Comparison of ENCODE assay signal across 8 cellular contexts in genomic region chr7:27605689-27606269, GRCh38. TPM values are rescaled to one million over a fixed set of nuclear protein-coding genes. Genes with fewer than 3 reads are reported as not detected.
A peak's percentile ranks its signal among the peaks of the same experiment; 100 is the strongest.
DNase-seq lines count a peak whose midpoint lies in the region; ATAC-seq, FAIRE-seq and TF ChIP-seq lines count a peak whose summit lies in the region.

No MANE protein-coding gene starts in this region.

- no peak overlapping the region for H2AK5ac ChIP-seq in mesenchymal stem cell (ENCODE audit: low read length, severe bottlenecking)

- no peak overlapping the region for H2BK5ac ChIP-seq in mesenchymal stem cell (ENCODE audit: low read depth, low read length, poor library complexity, severe bottlenecking)

- no CpG with 5 or more reads among the region's 2 CpGs for WGBS in mesenchymal stem cell

- H4K20me1 ChIP-seq in KMS-11 (ENCODE audit: insufficient read depth) (no peaks in the 10 kb centered on the region), astrocyte (ENCODE audit: insufficient read depth, low read length) (no peaks in the 10 kb centered on the region)

- no peak for FAIRE-seq in astrocyte (lab: Jason Lieb, UNC)

- H3K27ac Mint-ChIP-seq in astrocyte (ENCODE audit: unreplicated experiment) = peak overlapping the region; percentile 83

- H3K79me1 ChIP-seq in mesenchymal stem cell (replicated peaks; ENCODE audit: low read length, poor library complexity, severe bottlenecking) = peaks cover 2% of the 10 kb centered on the region

- ATAC-seq in GM18861 (IDR thresholded peaks at IDR 0.05; ENCODE audit: unreplicated experiment) = no peak
- no peak for ATAC-seq in HG03135 (IDR thresholded peaks at IDR 0.05; ENCODE audit: unreplicated experiment)
- ATAC-seq in HG03571 (IDR thresholded peaks at IDR 0.05; ENCODE audit: unreplicated experiment) = no peak

- no peaks in the 10 kb centered on the region for H3K4me1 ChIP-seq in KMS-11 (ENCODE audit: low read depth, poor library complexity, severe bottlenecking)
- peaks cover 21% of the 10 kb centered on the region for H3K4me1 ChIP-seq in astrocyte (ENCODE audit: insufficient read depth, low read length)
- peaks cover 2% of the 10 kb centered on the region for H3K4me1 ChIP-seq in mesenchymal stem cell (ENCODE audit: control insufficient read depth, insufficient read depth, low read depth, low read length)

- peak overlapping the region; percentile 11 for H3K4me3 Mint-ChIP-seq in astrocyte (ENCODE audit: unreplicated experiment)

- H3K4ac ChIP-seq in mesenchymal stem cell (ENCODE audit: low read depth in 1 of 2, low read length in 2 of 2) = no peak overlapping the region

- H3K27ac ChIP-seq in KMS-11 = no peak overlapping the region
- peak overlapping the region; percentile 63 for H3K27ac ChIP-seq in astrocyte (ENCODE audit: low read depth, low read length)
- H3K27ac ChIP-seq in mesenchymal stem cell (ENCODE audit: low read length, poor library complexity, severe bottlenecking) = peak overlapping the region; percentile 53

- no peak overlapping the region for H4K8ac ChIP-seq in mesenchymal stem cell (ENCODE audit: low read length)

- H2BK120ac ChIP-seq in mesenchymal stem cell (ENCODE audit: low read depth, low read length) = no peak overlapping the region

- H3K27me3 ChIP-seq in KMS-11 (ENCODE audit: insufficient read depth, low read depth) = no peaks in the 10 kb centered on the region
- no peaks in the 10 kb centered on the region for H3K27me3 ChIP-seq in astrocyte (ENCODE audit: insufficient read depth, low read length)
- H3K27me3 ChIP-seq in mesenchymal stem cell (ENCODE audit: control insufficient read depth in 1 of 2, insufficient read depth in 1 of 2, low read length in 2 of 2) = no peaks in the 10 kb centered on the region

- no peak overlapping the region for H3K14ac ChIP-seq in mesenchymal stem cell (ENCODE audit: low read length in 2 of 2)

- DNase-seq in DMS 273 (lab: John Stamatoyannopoulos, UW; ENCODE audit: unreplicated experiment) (peak; percentile 62), astrocyte (ENCODE audit: low read depth) (peak; percentile 15), mesenchymal stem cell (peak; percentile 32), NCI-H128 (lab: John Stamatoyannopoulos, UW; ENCODE audit: unreplicated experiment) (no peak)

- H3K9me3 Mint-ChIP-seq in astrocyte (ENCODE audit: unreplicated experiment) = no peaks in the 10 kb centered on the region

- no peak overlapping the region for H2BK15ac ChIP-seq in mesenchymal stem cell (ENCODE audit: low read depth, poor library complexity, severe bottlenecking)

- H3K4me1 Mint-ChIP-seq in astrocyte (ENCODE audit: low read depth, unreplicated experiment) = peaks cover 40% of the 10 kb centered on the region

- H3K79me2 ChIP-seq in KMS-11 (ENCODE audit: insufficient read depth, low read depth) (no peaks in the 10 kb centered on the region), astrocyte (ENCODE audit: insufficient read depth, low read length) (no peaks in the 10 kb centered on the region)

- no peaks in the 10 kb centered on the region for H3K9me3 ChIP-seq in astrocyte (ENCODE audit: insufficient read depth, low read depth, low read length)
- no peaks in the 10 kb centered on the region for H3K9me3 ChIP-seq in mesenchymal stem cell (ENCODE audit: control insufficient read depth, low read length)

- H3K4me2 ChIP-seq in KMS-11 = no peak overlapping the region
- H3K4me2 ChIP-seq in astrocyte (ENCODE audit: low read length) = peak overlapping the region; percentile 76
- H3K4me2 ChIP-seq in mesenchymal stem cell (ENCODE audit: low read length, poor library complexity, severe bottlenecking) = peak overlapping the region; percentile 34

- H3K9ac ChIP-seq in KMS-11 = no peak overlapping the region
- H3K9ac ChIP-seq in astrocyte (ENCODE audit: low read length) = peak overlapping the region; percentile 35
- peak overlapping the region; percentile 49 for H3K9ac ChIP-seq in mesenchymal stem cell (ENCODE audit: low read length)

- H3K36me3 Mint-ChIP-seq in astrocyte (ENCODE audit: low read depth, unreplicated experiment) = no peaks in the 10 kb centered on the region

- H3K23ac ChIP-seq in mesenchymal stem cell (ENCODE audit: low read length in 2 of 2) = no peak overlapping the region

- H3K4me3 ChIP-seq in KMS-11 (IDR thresholded peaks at IDR 0.05; ENCODE audit: insufficient read depth, low read depth, low read length) = no peak overlapping the region
- H3K4me3 ChIP-seq in astrocyte (ENCODE audit: insufficient read depth, low read depth, low read length) = peak overlapping the region; percentile 18
- H3K4me3 ChIP-seq in mesenchymal stem cell (ENCODE audit: insufficient read depth in 1 of 2, low read depth in 1 of 2, low read length in 2 of 2) = no peak overlapping the region

- H3K18ac ChIP-seq in mesenchymal stem cell (ENCODE audit: low read depth in 1 of 2, low read length in 2 of 2) = no peak overlapping the region

- H2AFZ ChIP-seq in KMS-11 (ENCODE audit: low read depth) (no peak overlapping the region), astrocyte (ENCODE audit: low read depth, low read length) (no peak overlapping the region), mesenchymal stem cell (ENCODE audit: low read depth, low read length) (no peak overlapping the region)

- peak; percentile 53; the same call in 1 of the 2 replicates for TF ChIP-seq CTCF in KMS-11 (conservative IDR thresholded peaks at IDR 0.05; ENCODE audit: low read depth, low read length)
- TF ChIP-seq CTCF in astrocyte (IDR thresholded peaks at IDR 0.05; ENCODE audit: insufficient read depth, low read depth, low read length) = peak; percentile 57

- no peaks in the 10 kb centered on the region for H3K36me3 ChIP-seq in KMS-11 (ENCODE audit: insufficient read depth)
- no peaks in the 10 kb centered on the region for H3K36me3 ChIP-seq in astrocyte (ENCODE audit: insufficient read depth, low read length)
- no peaks in the 10 kb centered on the region for H3K36me3 ChIP-seq in mesenchymal stem cell (ENCODE audit: control insufficient read depth in 1 of 2, insufficient read depth in 2 of 2, low read depth in 1 of 2, low read length in 2 of 2)

- H2BK12ac ChIP-seq in mesenchymal stem cell (ENCODE audit: low read length in 2 of 2) = no peak overlapping the region

- no peaks in the 10 kb centered on the region for H3K27me3 Mint-ChIP-seq in astrocyte (ENCODE audit: low read depth, unreplicated experiment)

- H4K91ac ChIP-seq in mesenchymal stem cell (ENCODE audit: low read length) = no peak overlapping the region

RNA-seq across cellular contexts. Expression of gene HIBADH, which starts 56.9 kb away (rescaled TPM):
- 21.9 and 23.9 TPM in 2 replicates for total RNA-seq in astrocyte
- 26.9 TPM for polyA plus RNA-seq in mesenchymal stem cell (2013, experiment 1 of 2)
- 29.0 TPM for polyA plus RNA-seq in mesenchymal stem cell (2013, experiment 2 of 2)
